1 cellular context compared by ENCODE assay signal in genomic region chr17:48106802-48107136, GRCh38.
TF ChIP-seq lines count a peak whose summit lies in the region.

No MANE protein-coding gene starts in this region.

TF ChIP-seq in endothelial cell of umbilical vein, 7 proteins besides CTCF, POLR2A, EP300 and RAD21:
- no peak for TF ChIP-seq MYC (IDR thresholded peaks at IDR 0.05; ENCODE audit: low read depth, low read length)
- no peak for TF ChIP-seq MAX (IDR thresholded peaks at IDR 0.05; ENCODE audit: insufficient read depth, insufficient read length)
- TF ChIP-seq JUN (IDR thresholded peaks at IDR 0.05; ENCODE audit: borderline replicate concordance, insufficient read depth, insufficient read length, low read depth), result no peak
- no peak for TF ChIP-seq GATA2 (IDR thresholded peaks at IDR 0.05; ENCODE audit: insufficient read depth, insufficient read length, low read depth, low read length)
- TF ChIP-seq FOS (IDR thresholded peaks at IDR 0.05; ENCODE audit: borderline replicate concordance, insufficient read depth, low read length), result no peak
- TF ChIP-seq EZH2 (IDR thresholded peaks at IDR 0.05; ENCODE audit: borderline replicate concordance, low read depth, low read length, severe bottlenecking), result no peak
- TF ChIP-seq POLR2AphosphoS5 (IDR thresholded peaks at IDR 0.05; ENCODE audit: insufficient read depth, low read depth, low read length), result no peak
